Comparison of ENCODE assay signal across 16 cellular contexts in genomic region chr18:73752546-73752945, GRCh38.
DNase-seq lines count a peak whose midpoint lies in the region; ATAC-seq and TF ChIP-seq lines count a peak whose summit lies in the region.
"Had no signal": no experiment of that assay in that cellular context is flagged by ENCODE, and none has a peak within 500 bp of the region (broad histone marks: within the 10 kb centered on the region; RNA-seq: fewer than 3 reads in every experiment).

No MANE protein-coding gene starts in this region.

- H3K9ac ChIP-seq in IMR-90 (ENCODE audit: low read depth, low read length): no peak overlapping the region

- H3K27me3 Mint-ChIP-seq in T-helper 17 cell: no peaks in the 10 kb centered on the region
- H3K27me3 Mint-ChIP-seq: activated naive CD8-positive, alpha-beta T cell; IgD-negative memory B cell had no signal

- peak overlapping the region; percentile 78; the same call in 2 of the 3 replicates for H2BK15ac ChIP-seq in IMR-90 (ENCODE audit: low read depth, low read length)

- TF ChIP-seq POLR2A in IMR-90 (IDR thresholded peaks at IDR 0.05; ENCODE audit: low read depth, low read length): no peak

- H3K4ac ChIP-seq in IMR-90 (ENCODE audit: low read depth, low read length): peak overlapping the region; percentile 12; the same call in 1 of the 2 replicates

- no peaks in the 10 kb centered on the region for H3K36me3 ChIP-seq in IMR-90 (ENCODE audit: control insufficient read depth, insufficient read depth, low read length)
- H3K36me3 ChIP-seq: neutrophil, SJCRH30 had no signal

- H3K23ac ChIP-seq in IMR-90 (ENCODE audit: low read depth, low read length): no peak overlapping the region

- intact Hi-C loops in IMR-90 (cut with micrococcal nuclease): no loop called here

- H2BK20ac ChIP-seq in IMR-90 (ENCODE audit: low read depth, low read length): peak overlapping the region; percentile 3; the same call in 1 of the 2 replicates

- H3K27ac Mint-ChIP-seq in T-helper 17 cell: no peak overlapping the region
- H3K27ac Mint-ChIP-seq: activated naive CD8-positive, alpha-beta T cell; IgD-negative memory B cell had no signal

- dilution Hi-C loops in IMR-90 (cut with HindIII; ENCODE audit: low sequenced_read_pairs, unreplicated experiment): no loop called here

- H3K4me1 ChIP-seq in IMR-90 (ENCODE audit: control insufficient read depth, insufficient read depth, low read length): peaks cover 5% of the 10 kb centered on the region; the same call in 1 of the 2 replicates
- H3K4me1 ChIP-seq: SJCRH30 had no signal

- no peaks in the 10 kb centered on the region for H3K4me1 Mint-ChIP-seq in T-helper 17 cell
- H3K4me1 Mint-ChIP-seq: IgD-negative memory B cell had no signal

- H3K9me3 ChIP-seq in IMR-90 (ENCODE audit: control insufficient read depth, insufficient read depth, low read length) (no peaks in the 10 kb centered on the region), T-helper 17 cell (ENCODE audit: control insufficient read depth, low read length, poor library complexity, severe bottlenecking) (no peaks in the 10 kb centered on the region)
- H3K9me3 ChIP-seq: neutrophil, SJCRH30 had no signal

- H2BK120ac ChIP-seq in IMR-90 (ENCODE audit: low read depth, low read length): peak overlapping the region; percentile 66

- H3K4me3 Mint-ChIP-seq in T-helper 17 cell: no peak overlapping the region
- H3K4me3 Mint-ChIP-seq: activated naive CD8-positive, alpha-beta T cell; IgD-negative memory B cell had no signal

- TF ChIP-seq RAD21 in IMR-90 (IDR thresholded peaks at IDR 0.05; ENCODE audit: low read length): 0 out of 2 replicates have a peak, but pooled peaks have one; percentile 10

- no peak overlapping the region for H3K4me2 ChIP-seq in IMR-90 (ENCODE audit: low read depth, low read length)

- H2AFZ ChIP-seq in IMR-90 (replicated peaks; ENCODE audit: low read length, poor library complexity): peak overlapping the region; percentile 29

- no peaks in the 10 kb centered on the region for H4K20me1 ChIP-seq in IMR-90 (ENCODE audit: insufficient read depth, low read length)

- H3K14ac ChIP-seq in IMR-90 (replicated peaks; ENCODE audit: low read depth, low read length): no peak overlapping the region; the same call in 1 of the 2 replicates

- no CpG with 5 or more reads among the region's 4 CpGs for WGBS in IMR-90 (ENCODE audit: extremely low coverage in 2 of 2, insufficient read length in 1 of 2), 2 experiments

- H3K27ac ChIP-seq in IMR-90 (ENCODE audit: insufficient read depth, low read length): no peak overlapping the region
- H3K27ac ChIP-seq: neutrophil, SJCRH30 had no signal

- H4K8ac ChIP-seq in IMR-90 (ENCODE audit: low read depth in 2 of 2, low read length in 2 of 2): 0 out of 4 replicates have a peak overlapping the region, but pooled peaks of 1 of the 2 experiments have one; percentile 52

- peaks cover 7% of the 10 kb centered on the region; the same call in 1 of the 2 replicates for H3K9me1 ChIP-seq in IMR-90 (ENCODE audit: insufficient read depth, low read length)

- H2BK5ac ChIP-seq in IMR-90 (ENCODE audit: low read depth, low read length, poor library complexity, severe bottlenecking): peak overlapping the region; percentile 56

- no peak overlapping the region for H4K91ac ChIP-seq in IMR-90 (ENCODE audit: insufficient read depth, low read depth, low read length)

- TF ChIP-seq CTCF in AG09309 (IDR thresholded peaks at IDR 0.05; ENCODE audit: control insufficient read depth, insufficient read depth, low read depth, low read length, missing control alignments): no peak
- TF ChIP-seq CTCF in IMR-90 (conservative IDR thresholded peaks at IDR 0.05; ENCODE audit: low read depth, low read length): no peak
- no peak for TF ChIP-seq CTCF in foreskin fibroblast (IDR thresholded peaks at IDR 0.05; ENCODE audit: low read depth, low read length)

- ATAC-seq in IMR-90 (ENCODE audit: low read depth) (peak; percentile 84), T-helper 17 cell (no peak)

- peak overlapping the region; percentile 78; the same call in 1 of the 2 replicates for H2AK5ac ChIP-seq in IMR-90 (ENCODE audit: low read depth, low read length)

- H3K56ac ChIP-seq in IMR-90 (ENCODE audit: extremely low read depth, insufficient read depth, low read length): 0 out of 2 replicates have a peak overlapping the region, but pooled peaks have one; percentile 3

- no peaks in the 10 kb centered on the region for H3K27me3 ChIP-seq in IMR-90 (ENCODE audit: control insufficient read depth, insufficient read depth, low read length)
- H3K27me3 ChIP-seq: neutrophil, SJCRH30 had no signal

- BruUV-seq in IMR-90 (replicated peaks; lab: Mats Ljungman, UMichigan): no TSS peak

- H3K4me3 ChIP-seq in AG09309 (ENCODE audit: control insufficient read depth, low read depth, low read length) (no peak overlapping the region), IMR-90 (ENCODE audit: insufficient read depth, low read depth, low read length) (no peak overlapping the region), foreskin fibroblast (ENCODE audit: low read depth in 1 of 2, low read length in 2 of 2) (no peak overlapping the region)
- H3K4me3 ChIP-seq: SJCRH30 had no signal

- POLR2A ChIA-PET in IMR-90 (lab: Charles Lee; ENCODE audit: unreplicated experiment): no interaction called here

- no peaks in the 10 kb centered on the region for H3K79me1 ChIP-seq in IMR-90 (ENCODE audit: low read depth in 1 of 2, low read length in 2 of 2)

- no peak overlapping the region for H2AK9ac ChIP-seq in IMR-90 (replicated peaks; ENCODE audit: low read depth, low read length, poor library complexity)

- H4K5ac ChIP-seq in IMR-90 (ENCODE audit: low read depth, low read length): 0 out of 2 replicates have a peak overlapping the region, but pooled peaks have one; percentile 3

- DNase-seq in AG09309 (ENCODE audit: low read depth) (peak; percentile 40), IMR-90 (peak; percentile 87), astrocyte of the hippocampus (ENCODE audit: low read depth, low spot score) (peak; percentile 58), foreskin fibroblast (peak; percentile 55 to 71), T-helper 17 cell (no peak)
- DNase-seq in NK-92 treated with Interleukin-12 subunit alpha and Interleukin-12 subunit beta, amount 100 ng/mL, for 24 hours (lab: John Stamatoyannopoulos, UW): no peak
- DNase-seq in activated CD4-positive, alpha-beta T cell treated with anti-CD3 and anti-CD28 coated beads, Interleukin-2, amount 50 U/mL, for 4 hours: no peak
- DNase-seq in activated CD8-positive, alpha-beta memory T cell treated with anti-CD3 and anti-CD28 coated beads, Interleukin-2, amount 50 U/mL, for 48 hours: no peak
- DNase-seq: activated CD4-positive, alpha-beta T cell treated with anti-CD3 and anti-CD28 coated beads for 4 hours; COR-L47; NCI-H1092; SJCRH30; T1000 had no signal

- CTCF ChIA-PET in IMR-90 (lab: Yijun Ruan, JAX): no interaction called here

- in situ Hi-C loops in IMR-90 (cut with MboI; ENCODE audit: low sequenced_read_pairs): no loop called here

- H3K18ac ChIP-seq in IMR-90 (ENCODE audit: low read depth, low read length): peak overlapping the region; percentile 66; the same call in 1 of the 2 replicates

- H3K36me3 Mint-ChIP-seq in T-helper 17 cell (ENCODE audit: low read depth): no peaks in the 10 kb centered on the region
- H3K36me3 Mint-ChIP-seq: activated naive CD8-positive, alpha-beta T cell; IgD-negative memory B cell had no signal

TF ChIP-seq in IMR-90, 13 proteins besides CTCF, POLR2A, EP300 and RAD21:
- no peak for TF ChIP-seq RFX5 (IDR thresholded peaks at IDR 0.05; ENCODE audit: low read depth, low read length)
- TF ChIP-seq NFE2L2 (IDR thresholded peaks at IDR 0.05; ENCODE audit: low read depth, low read length): 0 out of 2 replicates have a peak, but pooled peaks have one; percentile 11
- TF ChIP-seq FOS (IDR thresholded peaks at IDR 0.05; ENCODE audit: low read depth, low read length): peak; percentile 83
- no peak for TF ChIP-seq BHLHE40 (IDR thresholded peaks at IDR 0.05; ENCODE audit: low read depth, low read length)
- TF ChIP-seq CEBPB (IDR thresholded peaks at IDR 0.05; ENCODE audit: low read depth, low read length): peak; percentile 48; the same call in 1 of the 2 replicates

Comparison
In these comparisons a context has a peak if more than half of its experiments do, and no peak if none do; other contexts are left out.
1. DNase-seq: peak in AG09309 (single experiment), IMR-90 (single experiment), astrocyte of the hippocampus (single experiment) and foreskin fibroblast (2 of 2); none in NK-92 treated with Interleukin-12 subunit alpha and Interleukin-12 subunit beta, amount 100 ng/mL, for 24 hours (single experiment), T-helper 17 cell (0 of 3), activated CD4-positive, alpha-beta T cell treated with anti-CD3 and anti-CD28 coated beads, Interleukin-2, amount 50 U/mL, for 4 hours (0 of 2) and activated CD8-positive, alpha-beta memory T cell treated with anti-CD3 and anti-CD28 coated beads, Interleukin-2, amount 50 U/mL, for 48 hours (single experiment).